Comparison of ENCODE assay signal across 1 cellular context in genomic region chr2:1742300-1742679, GRCh38.
TF ChIP-seq lines count a peak whose summit lies in the region.

No MANE protein-coding gene starts in this region.

TF ChIP-seq in H1, 55 proteins besides CTCF, POLR2A, EP300 and RAD21:
- TF ChIP-seq USF2 (IDR thresholded peaks at IDR 0.05; ENCODE audit: low read length) (no peak), ATF2 (IDR thresholded peaks at IDR 0.05; ENCODE audit: low read length) (no peak), PHF8 (conservative IDR thresholded peaks at IDR 0.05; ENCODE audit: low read depth, low read length) (no peak), KDM4A (IDR thresholded peaks at IDR 0.05; ENCODE audit: low read depth, low read length, severe bottlenecking) (no peak), JUN (IDR thresholded peaks at IDR 0.05; ENCODE audit: low read depth, low read length) (no peak), MAX (IDR thresholded peaks at IDR 0.05) (no peak)
